Comparison of ENCODE assay signal across 9 cellular contexts in the genomic region with DNA sequence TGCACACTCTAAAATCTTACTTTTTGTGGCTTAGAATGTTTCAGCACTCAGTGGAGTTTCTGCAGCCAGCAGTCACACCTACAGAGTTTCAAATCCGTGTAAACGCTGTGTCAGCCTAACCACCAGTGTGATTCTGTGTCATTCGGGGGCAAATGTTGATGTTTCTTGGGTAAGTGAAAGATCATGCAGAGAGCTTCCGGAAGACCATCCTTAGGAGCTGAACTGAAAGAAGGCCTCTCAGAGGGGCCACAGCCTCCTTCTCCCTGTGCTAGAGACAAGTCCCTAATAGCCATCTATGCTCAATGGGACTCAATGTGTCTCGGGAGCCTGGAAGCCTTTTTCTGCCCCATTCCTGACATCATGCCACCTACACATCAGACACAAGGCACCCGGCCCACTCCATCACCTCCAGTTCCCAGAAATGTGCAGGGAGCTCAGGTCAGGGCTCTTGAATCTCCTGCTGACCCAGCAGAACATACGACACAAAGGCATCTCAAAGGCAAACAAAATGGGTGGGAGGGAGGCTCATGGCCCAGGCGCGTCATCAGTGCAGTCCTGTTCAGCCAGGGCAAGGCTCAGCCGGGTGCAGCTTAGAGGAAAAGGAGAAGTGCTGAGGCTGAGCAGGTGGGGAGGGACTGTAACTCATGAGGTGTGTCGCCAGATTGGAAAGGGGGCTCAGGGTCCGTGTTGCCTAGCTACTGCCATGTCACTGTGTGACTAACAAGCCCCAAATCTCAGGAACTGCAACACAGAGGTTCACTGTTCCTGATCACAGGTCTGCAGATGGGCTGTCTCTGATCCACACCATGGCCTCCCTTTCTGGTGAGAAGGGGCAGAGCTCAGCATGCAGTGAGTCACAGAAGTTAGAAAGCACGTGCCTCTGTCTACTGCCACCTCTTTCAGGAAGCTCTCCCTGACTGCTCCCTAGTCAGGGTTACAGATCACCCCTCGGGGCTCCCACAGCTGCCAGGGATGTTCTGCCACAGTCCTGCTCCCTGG.
DNase-seq lines count a peak whose midpoint lies in the region; ATAC-seq and TF ChIP-seq lines count a peak whose summit lies in the region.
"Had no signal": no experiment of that assay in that cellular context is flagged by ENCODE, and none has a peak within 500 bp of the region (broad histone marks: within the 10 kb centered on the region; RNA-seq: fewer than 3 reads in every experiment).

No MANE protein-coding gene starts in this region.

- peaks cover 7 to 28% (median 11%) of the 10 kb centered on the region in 7 donors for H3K4me1 Mint-ChIP-seq in naive thymus-derived CD4-positive, alpha-beta T cell
- H3K4me1 Mint-ChIP-seq in mesothelial cell of epicardium, result peaks cover 25% of the 10 kb centered on the region

- H3K27me3 Mint-ChIP-seq in naive thymus-derived CD4-positive, alpha-beta T cell, result no peaks in the 10 kb centered on the region
- H3K27me3 Mint-ChIP-seq in mesothelial cell of epicardium (ENCODE audit: low read depth), result no peaks in the 10 kb centered on the region

- CTCF ChIA-PET in naive thymus-derived CD4-positive, alpha-beta T cell (lab: Charles Lee), result no interaction called here

- no peak overlapping the region for H3K27ac ChIP-seq in naive thymus-derived CD4-positive, alpha-beta T cell (ENCODE audit: low read depth, low read length)
- H3K27ac ChIP-seq: thoracic aorta had no signal

- peak; percentile 76 for DNase-seq in GM06990 (ENCODE audit: extremely low read depth, insufficient read length)
- DNase-seq in GM20000 (ENCODE audit: low spot score), result peak; percentile 88
- DNase-seq in activated CD8-positive, alpha-beta memory T cell treated with anti-CD3 and anti-CD28 coated beads for 24 hours, result peak; percentile 76
- peak in 1 of 9 donors; percentile 65 for DNase-seq in naive thymus-derived CD4-positive, alpha-beta T cell
- no peak for DNase-seq in superior temporal gyrus (ENCODE audit: extremely low spot score)
- DNase-seq in mesothelial cell of epicardium (ENCODE audit: low spot score in 2 of 2, unreplicated experiment in 2 of 2), result no peak
- DNase-seq in inferior parietal cortex (ENCODE audit: extremely low spot score), result no peak

- no peaks in the 10 kb centered on the region for H3K36me3 ChIP-seq in GM06990 (ENCODE audit: control insufficient read depth, insufficient read depth, low read length)
- no peaks in the 10 kb centered on the region for H3K36me3 ChIP-seq in naive thymus-derived CD4-positive, alpha-beta T cell (ENCODE audit: control insufficient read depth in 2 of 3, insufficient read depth in 3 of 3, low read length in 3 of 3)
- H3K36me3 ChIP-seq: thoracic aorta had no signal

- no peaks in the 10 kb centered on the region for H3K27me3 ChIP-seq in GM06990 (replicated peaks; ENCODE audit: control insufficient read depth, insufficient read depth, low read length)
- H3K27me3 ChIP-seq in naive thymus-derived CD4-positive, alpha-beta T cell (ENCODE audit: control insufficient read depth in 2 of 2, insufficient read depth in 2 of 2, low read length in 2 of 2), result no peaks in the 10 kb centered on the region

- intact Hi-C loops in naive thymus-derived CD4-positive, alpha-beta T cell (cut with micrococcal nuclease), result loop anchor here in 1 of 2 donors (1.0 to 10.0 kb wide), 3 partner anchors 26 to 54 kb away; no protein-coding TSS in a partner anchor

- peak overlapping the region in 3 of 9 donors; percentile 55 to 88 (median 62) for H3K27ac Mint-ChIP-seq in naive thymus-derived CD4-positive, alpha-beta T cell
- H3K27ac Mint-ChIP-seq in mesothelial cell of epicardium, result no peak overlapping the region

- POLR2A ChIA-PET in naive thymus-derived CD4-positive, alpha-beta T cell (lab: Charles Lee), result interaction anchor here (0.6 kb wide), 1 partner anchor 143 kb away, joined by 3 read pairs; no protein-coding TSS in a partner anchor

- peaks cover 0 to 7% (median 0%) of the 10 kb centered on the region in 11 donors for H3K9me3 Mint-ChIP-seq in naive thymus-derived CD4-positive, alpha-beta T cell
- peaks cover 4% of the 10 kb centered on the region for H3K9me3 Mint-ChIP-seq in mesothelial cell of epicardium

- H3K9me3 ChIP-seq in naive thymus-derived CD4-positive, alpha-beta T cell (ENCODE audit: control insufficient read depth in 2 of 3, low read length in 3 of 3), result peaks cover 0 to 4% (median 0%) of the 10 kb centered on the region in 3 experiments
- H3K9me3 ChIP-seq: thoracic aorta had no signal

- peaks cover 0 to 10% (median 0%) of the 10 kb centered on the region in 5 donors for H3K36me3 Mint-ChIP-seq in naive thymus-derived CD4-positive, alpha-beta T cell
- peaks cover 4% of the 10 kb centered on the region for H3K36me3 Mint-ChIP-seq in mesothelial cell of epicardium

- ATAC-seq in HG03520 (IDR thresholded peaks at IDR 0.05; ENCODE audit: unreplicated experiment), result peak; percentile 83
- ATAC-seq in naive thymus-derived CD4-positive, alpha-beta T cell, result peak; percentile 79

- H3K4me1 ChIP-seq in naive thymus-derived CD4-positive, alpha-beta T cell (ENCODE audit: control insufficient read depth in 2 of 2, insufficient read depth in 2 of 2, low read length in 2 of 2), result peaks cover 0 to 41% of the 10 kb centered on the region in 2 donors

- peak overlapping the region in 1 of 10 donors; percentile 62 for H3K4me3 Mint-ChIP-seq in naive thymus-derived CD4-positive, alpha-beta T cell
- H3K4me3 Mint-ChIP-seq in mesothelial cell of epicardium, result no peak overlapping the region

- no peak overlapping the region for H3K4me3 ChIP-seq in GM06990 (replicated peaks; ENCODE audit: low read depth, low read length)
- no peak overlapping the region for H3K4me3 ChIP-seq in naive thymus-derived CD4-positive, alpha-beta T cell (ENCODE audit: low read length)
- H3K4me3 ChIP-seq: thoracic aorta had no signal

- TF ChIP-seq CTCF in GM06990 (IDR thresholded peaks at IDR 0.05; ENCODE audit: insufficient read depth, low read length, poor library complexity, severe bottlenecking) (no peak), GM20000 (IDR thresholded peaks at IDR 0.05; ENCODE audit: extremely low read depth, missing control alignments) (no peak), mesothelial cell of epicardium (IDR thresholded peaks at IDR 0.05; ENCODE audit: unreplicated experiment) (no peak)

Comparison
In these comparisons a context has a peak if more than half of its experiments do, and no peak if none do; other contexts are left out.
1. DNase-seq: peak in GM06990 (single experiment), GM20000 (single experiment) and activated CD8-positive, alpha-beta memory T cell treated with anti-CD3 and anti-CD28 coated beads for 24 hours (single experiment); none in superior temporal gyrus (single experiment), mesothelial cell of epicardium (0 of 2) and inferior parietal cortex (single experiment).